In the genomic region with DNA sequence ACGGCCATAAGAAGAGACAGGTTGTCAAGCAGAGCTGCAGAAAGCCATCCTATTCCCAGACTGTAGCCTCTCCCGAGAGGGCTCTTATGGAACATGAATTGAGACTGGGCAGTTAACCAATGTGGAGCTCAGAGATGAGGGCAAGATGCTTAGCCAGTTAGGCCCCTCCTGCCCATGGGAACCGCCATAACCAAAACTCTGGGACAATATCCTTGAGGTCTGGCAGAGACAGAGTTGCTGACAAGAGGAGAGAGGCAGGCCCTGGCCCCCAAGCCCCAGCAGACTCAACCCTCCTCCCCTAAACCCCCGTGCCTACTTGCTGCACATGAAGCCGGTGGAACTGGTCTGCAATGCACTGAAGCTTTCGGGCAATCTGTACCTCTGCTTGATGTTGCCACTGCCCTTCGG, we compare ENCODE assay signal across 9 cellular contexts. TPM values are rescaled to one million over a fixed set of nuclear protein-coding genes. Genes with fewer than 3 reads are reported as not detected.
A peak's percentile ranks its signal among the peaks of the same experiment; 100 is the strongest.
DNase-seq lines count a peak whose midpoint lies in the region; ATAC-seq and TF ChIP-seq lines count a peak whose summit lies in the region.
"Had no signal": no experiment of that assay in that cellular context is flagged by ENCODE, and none has a peak within 500 bp of the region (broad histone marks: within the 10 kb centered on the region; RNA-seq: fewer than 3 reads in every experiment).

No MANE protein-coding gene starts in this region.

- DNase-seq in heart left ventricle: no peak
- DNase-seq in cardiac septum (ENCODE audit: low spot score): no peak
- DNase-seq in body of pancreas: no peak
- no peak for DNase-seq in mesothelial cell of epicardium (ENCODE audit: low spot score in 2 of 2, unreplicated experiment in 2 of 2)
- DNase-seq in aorta: no peak
- no peak for DNase-seq in NCI-H2107 (lab: John Stamatoyannopoulos, UW)

- H3K36me3 ChIP-seq in heart left ventricle (no peaks in the 10 kb centered on the region), body of pancreas (replicated peaks in 1 of 2; ENCODE audit: insufficient read depth in 1 of 2, low read depth in 2 of 2) (no peaks in the 10 kb centered on the region), aorta (ENCODE audit: control insufficient read depth in 1 of 2, insufficient read depth in 2 of 2, low read length in 1 of 2) (no peaks in the 10 kb centered on the region)

- TF ChIP-seq CTCF in heart left ventricle (IDR thresholded peaks at IDR 0.05) (no peak), body of pancreas (IDR thresholded peaks at IDR 0.05) (no peak), mesothelial cell of epicardium (IDR thresholded peaks at IDR 0.05; ENCODE audit: unreplicated experiment) (no peak)

- H3K27ac ChIP-seq in heart left ventricle (peak overlapping the region; percentile 60 to 94 (median 84)), body of pancreas (peak overlapping the region; percentile 84 to 93 (median 92)), aorta (ENCODE audit: low read depth in 1 of 2, low read length in 2 of 2) (peak overlapping the region; percentile 60 to 62)

- H3K36me3 Mint-ChIP-seq in mesothelial cell of epicardium: peaks cover 6% of the 10 kb centered on the region

- peak overlapping the region in 2 of 12 donors; percentile 17 to 35 for H3K4me3 ChIP-seq in heart left ventricle
- H3K4me3 ChIP-seq in body of pancreas: no peak overlapping the region
- no peak overlapping the region for H3K4me3 ChIP-seq in aorta (ENCODE audit: low read length in 2 of 2)

- ATAC-seq in heart left ventricle: no peak
- ATAC-seq in body of pancreas: no peak
- no peak for ATAC-seq in aorta (ENCODE audit: low FRiP score)
- ATAC-seq in HG03521 (IDR thresholded peaks at IDR 0.05; ENCODE audit: unreplicated experiment): no peak
- ATAC-seq in GM19324 (IDR thresholded peaks at IDR 0.05; ENCODE audit: low FRiP score, unreplicated experiment): no peak

- H3K4me1 ChIP-seq in heart left ventricle (peaks cover 4 to 90% (median 79%) of the 10 kb centered on the region in 12 donors), body of pancreas (peaks cover 97% of the 10 kb centered on the region), aorta (ENCODE audit: control insufficient read depth in 1 of 2, insufficient read depth in 2 of 2, low read length in 2 of 2) (peaks cover 0 to 8% of the 10 kb centered on the region in 2 donors)

- H3K27me3 Mint-ChIP-seq in mesothelial cell of epicardium (ENCODE audit: low read depth): no peaks in the 10 kb centered on the region

- peak overlapping the region; percentile 97 for H3K27ac Mint-ChIP-seq in mesothelial cell of epicardium

- intact Hi-C loops in heart left ventricle (cut with DNase I): loop anchor here in 7 of 10 donors (1.0 to 10.0 kb wide), 8 partner anchors 37 to 319 kb away; partner anchors contain the start of gene FSIP1 (in 2 of the 7)
- intact Hi-C loops in cardiac septum (cut with DNase I): loop anchor here (1.0 kb wide), 1 partner anchor 35 kb away; no protein-coding TSS in a partner anchor
- intact Hi-C loops in body of pancreas (cut with DNase I): no loop called here
- intact Hi-C loops in aorta (cut with DNase I): loop anchor here in 1 of 2 donors (2.0 kb wide), 1 partner anchor 33 kb away; no protein-coding TSS in a partner anchor

- H3K9me3 ChIP-seq in heart left ventricle (no peaks in the 10 kb centered on the region), body of pancreas (no peaks in the 10 kb centered on the region), aorta (ENCODE audit: control insufficient read depth, low read length) (no peaks in the 10 kb centered on the region)

- WGBS in heart left ventricle, 4 donors: 61 to 72% (median 65%) methylated on average over 4 to 7 of the region's 7 CpGs
- 10 to 58% methylated on average over 3 to 7 of the region's 7 CpGs for WGBS in body of pancreas, 2 donors
- 8 to 12% methylated on average over 7 of the region's 7 CpGs for WGBS in aorta, 2 donors

- H3K9me3 Mint-ChIP-seq in mesothelial cell of epicardium: no peaks in the 10 kb centered on the region
- H3K9me3 Mint-ChIP-seq: CD8-positive, alpha-beta memory T cell had no signal

- peak overlapping the region; percentile 50 for H3K4me3 Mint-ChIP-seq in mesothelial cell of epicardium

- peaks cover 83% of the 10 kb centered on the region for H3K4me1 Mint-ChIP-seq in mesothelial cell of epicardium

- TF ChIP-seq POLR2A in heart left ventricle (IDR thresholded peaks at IDR 0.05) (no peak), body of pancreas (IDR thresholded peaks at IDR 0.05) (no peak)

- H3K27me3 ChIP-seq in heart left ventricle: no peaks in the 10 kb centered on the region
- H3K27me3 ChIP-seq in body of pancreas: no peaks in the 10 kb centered on the region
- no peaks in the 10 kb centered on the region for H3K27me3 ChIP-seq in aorta (ENCODE audit: control insufficient read depth in 1 of 2, insufficient read depth in 2 of 2, low read length in 1 of 2)

RNA-seq across cellular contexts. Expression of gene BMF, which starts 4.8 kb away (rescaled TPM):
- 10 to 100 TPM in 2 of 9 donors, 1 to 10 TPM in 7; 1.2 to 12.9 (median 3.5) TPM for total RNA-seq in heart left ventricle
- 1 to 10 TPM; 2.5 to 2.9 TPM for polyA plus RNA-seq in heart left ventricle
- total RNA-seq in cardiac septum: 1.1 TPM
- 10 to 100 TPM in 1 of 2 donors, 1 to 10 TPM in 1; 4.3 to 16.1 TPM for total RNA-seq in body of pancreas
- total RNA-seq in mesothelial cell of epicardium: 90.3 to 98.9 TPM (median 97.0 TPM) in 3 replicates
- total RNA-seq in aorta: 10 to 100 TPM in 1 of 2 donors, 1 to 10 TPM in 1; 6.0 to 17.3 TPM
- polyA plus RNA-seq in aorta: 1 to 10 TPM; 4.3 to 5.6 TPM

RNA-seq across cellular contexts. Expression of gene BUB1B, which starts 57.0 kb away (rescaled TPM):
- total RNA-seq in heart left ventricle: 1 to 10 TPM in 4 of 9 donors, under 1 TPM in 4, not detected in 1; 0.46 to 6.4 (median 1.2) TPM
- under 1 TPM; 0.11 to 0.14 TPM for polyA plus RNA-seq in heart left ventricle
- 0.43 TPM for total RNA-seq in cardiac septum
- not detected for total RNA-seq in body of pancreas
- 29.0 to 38.2 TPM (median 35.5 TPM) in 3 replicates for total RNA-seq in mesothelial cell of epicardium
- total RNA-seq in aorta: 1 to 10 TPM in 1 of 2 donors, under 1 TPM in 1; 0.84 to 5.0 TPM
- polyA plus RNA-seq in aorta: 1 to 10 TPM in 1 of 2 donors, under 1 TPM in 1; 0.51 to 3.0 TPM
